Comparison of ENCODE assay signal across 10 cellular contexts in the genomic region with DNA sequence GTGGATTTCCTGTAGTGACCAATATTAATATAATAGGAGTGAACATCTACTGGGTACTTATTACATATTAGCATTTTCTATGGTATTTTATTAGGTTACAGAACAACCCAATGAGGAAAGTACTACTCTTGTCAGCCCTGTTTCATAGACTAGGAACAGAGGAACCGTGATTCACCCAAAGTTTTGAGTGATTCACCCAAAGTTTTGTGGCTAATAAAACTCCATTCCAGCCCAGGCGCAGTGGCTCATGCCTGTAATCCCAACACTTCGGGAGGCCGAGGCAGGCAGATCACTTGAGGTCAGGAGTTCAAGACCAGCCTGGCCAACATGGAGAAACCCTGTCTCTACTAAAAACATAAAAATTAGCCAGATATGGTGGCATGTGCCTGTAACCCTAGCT. TPM values are rescaled to one million over a fixed set of nuclear protein-coding genes. Genes with fewer than 3 reads are reported as not detected.
DNase-seq lines count a peak whose midpoint lies in the region; ATAC-seq and TF ChIP-seq lines count a peak whose summit lies in the region.
"Not testable (repeated sequence)": the region's sequence is repeated elsewhere in the genome, so short reads cannot be mapped to it uniquely, and the experiment has no call there.
"Had no signal": no experiment of that assay in that cellular context is flagged by ENCODE, and none has a peak within 500 bp of the region (broad histone marks: within the 10 kb centered on the region; RNA-seq: fewer than 3 reads in every experiment).

No MANE protein-coding gene starts in this region.

- H2AFZ ChIP-seq in HCT116 (ENCODE audit: low read depth, low read length, poor library complexity, severe bottlenecking) = peak overlapping the region; percentile 75
- H2AFZ ChIP-seq in SK-N-SH (ENCODE audit: low read depth); mammary epithelial cell (ENCODE audit: low read depth, low read length); osteoblast (ENCODE audit: low read length): not testable (repeated sequence)

- H4K20me1 ChIP-seq in HCT116 (ENCODE audit: insufficient read depth); SK-N-SH (ENCODE audit: insufficient read depth); mammary epithelial cell (ENCODE audit: insufficient read depth, low read length); osteoblast (ENCODE audit: insufficient read depth, low read length): not testable (repeated sequence)

- not testable (repeated sequence) for BruUV-seq in HCT116 (replicated peaks; lab: Mats Ljungman, UMichigan); mammary epithelial cell (replicated peaks; lab: Mats Ljungman, UMichigan)

- 66% methylated on average over 4 of the region's 4 CpGs for WGBS in SK-N-SH (ENCODE audit: low lambda C conversion rate)
- 4% methylated on average over 4 of the region's 4 CpGs for WGBS in mammary epithelial cell (ENCODE audit: low coverage, missing lambda C conversion rate)

- DNase-seq in A172 (ENCODE audit: low spot score) = peak; percentile 75
- DNase-seq in EH (ENCODE audit: low read depth) = peak; percentile 84
- not testable (repeated sequence) for DNase-seq in HCT116 (ENCODE audit: low read depth, low spot score); SK-N-SH; osteoblast (ENCODE audit: insufficient read length, low spot score, missing footprints)
- peak; percentile 49 for DNase-seq in NCI-H226
- peak; percentile 91 for DNase-seq in mammary epithelial cell
- peak; percentile 43 for DNase-seq in fibroblast of peridontal ligament (ENCODE audit: extremely low read depth)

- RAD21 ChIA-PET in HCT116 (lab: Charles Lee; ENCODE audit: low non-redundant PET in 1 of 2, low total read pairs in 2 of 2, uncharacterized antibody in 2 of 2, unreplicated experiment in 2 of 2) = not testable (repeated sequence)

- not testable (repeated sequence) for TF ChIP-seq CTCF in HCT116 (IDR thresholded peaks at IDR 0.05 in 2 of 3, conservative IDR thresholded peaks at IDR 0.05 in 1 of 3; ENCODE audit: borderline replicate concordance in 1 of 3, insufficient read depth in 1 of 3, low read depth in 2 of 3, low read length in 2 of 3); SK-N-SH (IDR thresholded peaks at IDR 0.05); mammary epithelial cell (conservative IDR thresholded peaks at IDR 0.05 in 1 of 2, IDR thresholded peaks at IDR 0.05 in 1 of 2; ENCODE audit: extremely low read depth in 1 of 2, insufficient read depth in 1 of 2, low read depth in 1 of 2, low read length in 2 of 2); osteoblast (IDR thresholded peaks at IDR 0.05; ENCODE audit: extremely low read depth, low read depth, low read length)

- not testable (repeated sequence) for H3K9ac ChIP-seq in HCT116 (ENCODE audit: low read length); SK-N-SH
- peak overlapping the region; percentile 81 for H3K9ac ChIP-seq in mammary epithelial cell (ENCODE audit: insufficient read depth, low read length)

- H3K9me2 ChIP-seq in HCT116 (ENCODE audit: insufficient read depth); SK-N-SH: not testable (repeated sequence)

- H3K4me2 ChIP-seq in HCT116 (ENCODE audit: low read length) (peak overlapping the region; percentile 47; the same call in 1 of the 2 replicates), mammary epithelial cell (ENCODE audit: insufficient read depth, low read depth, low read length) (peak overlapping the region; percentile 90), osteoblast (ENCODE audit: insufficient read depth, low read length) (peak overlapping the region; percentile 5)
- H3K4me2 ChIP-seq in SK-N-SH = not testable (repeated sequence)

- in situ Hi-C loops in mammary epithelial cell (cut with MboI; ENCODE audit: low sequenced_read_pairs in 2 of 2) = not testable (repeated sequence)

- not testable (repeated sequence) for H3K4me3 ChIP-seq in HCT116 (replicated peaks in 1 of 2; ENCODE audit: low read depth in 1 of 2, low read length in 2 of 2); SK-N-SH (ENCODE audit: low read depth in 2 of 2, low read length in 1 of 2); osteoblast (ENCODE audit: insufficient read depth, low read length)
- peak overlapping the region; percentile 12 to 44 (median 25) for H3K4me3 ChIP-seq in mammary epithelial cell (replicated peaks in 1 of 3; ENCODE audit: insufficient read depth in 1 of 3, low read depth in 2 of 3, low read length in 3 of 3)

- H3F3A ChIP-seq in SK-N-SH (replicated peaks; ENCODE audit: insufficient read depth) = not testable (repeated sequence)

- CTCF ChIA-PET in HCT116 (lab: Charles Lee); mammary epithelial cell (lab: Charles Lee; ENCODE audit: low non-redundant PET): not testable (repeated sequence)
- CTCF ChIA-PET in SK-N-SH (lab: Yijun Ruan, JAX) = interaction anchor here (0.7 kb wide), 1 partner anchor 79 kb away, joined by 4 read pairs; no protein-coding TSS in a partner anchor

- H3K36me3 ChIP-seq in HCT116 (ENCODE audit: control insufficient read depth in 1 of 2, insufficient read depth in 2 of 2, low read length in 2 of 2); SK-N-SH (replicated peaks in 1 of 2; ENCODE audit: control insufficient read depth in 1 of 2, insufficient read depth in 2 of 2, low read length in 1 of 2); mammary epithelial cell (ENCODE audit: insufficient read depth, low read length); osteoblast (ENCODE audit: insufficient read depth, low read length): not testable (repeated sequence)

- H3K27me3 ChIP-seq in HCT116 (ENCODE audit: insufficient read depth, low read length); SK-N-SH (ENCODE audit: insufficient read depth); mammary epithelial cell (ENCODE audit: insufficient read depth, low read length): not testable (repeated sequence)
- H3K27me3 ChIP-seq in osteoblast (ENCODE audit: insufficient read depth, low read length) = peaks cover 10% of the 10 kb centered on the region

- not testable (repeated sequence) for H3K79me2 ChIP-seq in HCT116 (ENCODE audit: insufficient read depth, low read length); SK-N-SH (ENCODE audit: insufficient read depth); mammary epithelial cell (ENCODE audit: insufficient read depth, low read length); osteoblast (ENCODE audit: insufficient read depth, low read length)

- not testable (repeated sequence) for H3K9me3 ChIP-seq in HCT116 (ENCODE audit: control insufficient read depth in 1 of 2, insufficient read depth in 1 of 2, low read depth in 1 of 2, low read length in 2 of 2); SK-N-SH; mammary epithelial cell (replicated peaks; ENCODE audit: insufficient read depth, low read length); osteoblast (ENCODE audit: low read depth, low read length)

- TF ChIP-seq RAD21 in HCT116 (IDR thresholded peaks at IDR 0.05; ENCODE audit: low read depth); SK-N-SH (IDR thresholded peaks at IDR 0.05; ENCODE audit: low read length): not testable (repeated sequence)

- POLR2A ChIA-PET in HCT116 (lab: Charles Lee); SK-N-SH (lab: Yijun Ruan, JAX): not testable (repeated sequence)

- H3K4me1 ChIP-seq in HCT116 (ENCODE audit: control insufficient read depth in 1 of 2, insufficient read depth in 2 of 2, low read length in 2 of 2) (peaks cover 4 to 11% of the 10 kb centered on the region in 2 experiments; a peak in 3 of 4 replicates), mammary epithelial cell (ENCODE audit: insufficient read depth, low read length) (peaks cover 12% of the 10 kb centered on the region), osteoblast (ENCODE audit: insufficient read depth, low read length) (peaks cover 14% of the 10 kb centered on the region)
- not testable (repeated sequence) for H3K4me1 ChIP-seq in SK-N-SH (ENCODE audit: control insufficient read depth in 1 of 2, insufficient read depth in 2 of 2, low read depth in 1 of 2, low read length in 1 of 2)

- not testable (repeated sequence) for TF ChIP-seq EP300 in SK-N-SH (IDR thresholded peaks at IDR 0.05; ENCODE audit: borderline replicate concordance in 1 of 2, low read depth in 1 of 2, low read length in 1 of 2)

- not testable (repeated sequence) for H3K27ac ChIP-seq in HCT116 (ENCODE audit: low read depth, low read length); SK-N-SH (ENCODE audit: low read depth in 2 of 2, low read length in 1 of 2)
- H3K27ac ChIP-seq in mammary epithelial cell (ENCODE audit: insufficient read depth, low read depth, low read length) (peak overlapping the region; percentile 97), osteoblast (ENCODE audit: low read depth, low read length) (peak overlapping the region; percentile 41)

- dilution Hi-C loops in mammary epithelial cell (cut with HindIII; ENCODE audit: low sequenced_read_pairs) = not testable (repeated sequence)

- TF ChIP-seq POLR2A in HCT116 (IDR thresholded peaks at IDR 0.05; ENCODE audit: borderline replicate concordance, extremely low read depth, insufficient read depth, insufficient read length) = not testable (repeated sequence)

- ATAC-seq in HCT116 = not testable (repeated sequence)

- intact Hi-C loops in HCT116 (cut with micrococcal nuclease) = not testable (repeated sequence)
- intact Hi-C loops in mammary epithelial cell (cut with micrococcal nuclease) = loop anchor here (1.0 to 2.0 kb wide), 3 partner anchors 19 to 71 kb away; a partner anchor contains a TSS

TF ChIP-seq in SK-N-SH, 30 proteins besides CTCF, POLR2A, EP300 and RAD21:
- peak; percentile 19 for TF ChIP-seq FOSL2 (IDR thresholded peaks at IDR 0.05; ENCODE audit: borderline replicate concordance, low read depth)

RNA-seq across cellular contexts. Expression of a gene that starts 33.1 kb away (rescaled TPM):
- total RNA-seq in A172 (2014; rRNA removed; shearing (Covaris generic)) = 77.9 and 90.4 TPM in 2 replicates
- total RNA-seq in HCT116 (2021; ENCODE audit: unreplicated experiment) = 31.9 TPM
- polyA plus RNA-seq in HCT116 (2012) = 28.9 and 41.1 TPM in 2 replicates
- 65.4 and 68.0 TPM in 2 replicates for polyA plus RNA-seq in SK-N-SH (2012; rRNA removed)
- 24.2 and 42.8 TPM in 2 replicates for polyA plus RNA-seq in SK-N-SH (2012; cell fraction: cytosol; rRNA removed)
- polyA plus RNA-seq in SK-N-SH (2012; cell fraction: nucleus; rRNA removed) = 132 and 135 TPM in 2 replicates
- total RNA-seq in mammary epithelial cell = 10 to 100 TPM; 35.8 to 59.8 TPM
- 21.9 TPM for polyA plus RNA-seq in mammary epithelial cell
- 9.4 TPM for polyA minus RNA-seq in mammary epithelial cell
- total RNA-seq in osteoblast = 40.5 and 41.0 TPM in 2 replicates
- total RNA-seq: T-helper 1 cell treated with Interleukin-12 subunit alpha and Interleukin-12 subunit beta and Interleukin-4 antibody, amounts not matched to agents 30 ng/mL and 1 ng/mL, for 36 hours had no signal
- polyA plus RNA-seq: IgD-negative memory B cell had no signal
